In genomic region chr17:76444518-76445311, GRCh38 we compare ENCODE assay signal across 1 cellular context.
TF ChIP-seq lines count a peak whose summit lies in the region.

No MANE protein-coding gene starts in this region.

TF ChIP-seq in HEK293, 187 proteins besides CTCF, POLR2A, EP300 and RAD21 (continued from another document and continues in another):
- TF ChIP-seq PRDM2 (tag by site-specific recombination; IDR thresholded peaks at IDR 0.05; ENCODE audit: borderline replicate concordance) = no peak
- TF ChIP-seq ZNF398 (tag by site-specific recombination; IDR thresholded peaks at IDR 0.05) = no peak
- no peak for TF ChIP-seq ZNF221 (tag by site-specific recombination; IDR thresholded peaks at IDR 0.05; ENCODE audit: borderline replicate concordance)
- TF ChIP-seq ZNF324 (tag by site-specific recombination; IDR thresholded peaks at IDR 0.05) = no peak
- no peak for TF ChIP-seq ZNF302 (tag by site-specific recombination; IDR thresholded peaks at IDR 0.05; ENCODE audit: low read depth)
- TF ChIP-seq ZBTB10 (tag by site-specific recombination; IDR thresholded peaks at IDR 0.05) = no peak
- no peak for TF ChIP-seq PRDM6 (tag by site-specific recombination; IDR thresholded peaks at IDR 0.05)
- no peak for TF ChIP-seq ZNF18 (tag by site-specific recombination; IDR thresholded peaks at IDR 0.05)
- peak; percentile 50 for TF ChIP-seq GLIS1 (tag by site-specific recombination; IDR thresholded peaks at IDR 0.05)
- TF ChIP-seq ZFP69B (tag by site-specific recombination; IDR thresholded peaks at IDR 0.05) = no peak
- 0 out of 2 replicates have a peak, but pooled peaks have one; percentile 20 for TF ChIP-seq KLF17 (tag by site-specific recombination; IDR thresholded peaks at IDR 0.05)
- no peak for TF ChIP-seq ZNF837 (tag by site-specific recombination; IDR thresholded peaks at IDR 0.05)
- TF ChIP-seq ZNF311 (tag by site-specific recombination; IDR thresholded peaks at IDR 0.05; ENCODE audit: borderline replicate concordance) = no peak
- peak; percentile 50; the same call in 1 of the 2 replicates for TF ChIP-seq ZNF660 (tag by site-specific recombination; IDR thresholded peaks at IDR 0.05)
- TF ChIP-seq ZSCAN4 (tag by site-specific recombination; IDR thresholded peaks at IDR 0.05) = no peak
- TF ChIP-seq SETDB1 (IDR thresholded peaks at IDR 0.05; ENCODE audit: insufficient read length, low read length) = no peak
- TF ChIP-seq SP7 (tag by site-specific recombination; IDR thresholded peaks at IDR 0.05) = no peak; the same call in 1 of the 2 replicates
- no peak for TF ChIP-seq REST (tag by site-specific recombination; IDR thresholded peaks at IDR 0.05)
- TF ChIP-seq ZBTB44 (tag by site-specific recombination; IDR thresholded peaks at IDR 0.05) = no peak
- peak; percentile 53 for TF ChIP-seq ZNF366 (tag by site-specific recombination; conservative IDR thresholded peaks at IDR 0.05)
- TF ChIP-seq ZNF785 (tag by site-specific recombination; IDR thresholded peaks at IDR 0.05) = no peak
- TF ChIP-seq ZBTB21 (tag by site-specific recombination; IDR thresholded peaks at IDR 0.05) = 0 out of 2 replicates have a peak, but pooled peaks have one; percentile 22
- no peak for TF ChIP-seq ZFP37 (tag by site-specific recombination; IDR thresholded peaks at IDR 0.05)
- no peak for TF ChIP-seq ZNF211 (tag by site-specific recombination; IDR thresholded peaks at IDR 0.05; ENCODE audit: low read depth)
- peak; percentile 21; the same call in 1 of the 2 replicates for TF ChIP-seq TSHZ1 (tag by site-specific recombination; IDR thresholded peaks at IDR 0.05; ENCODE audit: borderline replicate concordance)
